8 cellular contexts compared by ENCODE assay signal in the genomic region with DNA sequence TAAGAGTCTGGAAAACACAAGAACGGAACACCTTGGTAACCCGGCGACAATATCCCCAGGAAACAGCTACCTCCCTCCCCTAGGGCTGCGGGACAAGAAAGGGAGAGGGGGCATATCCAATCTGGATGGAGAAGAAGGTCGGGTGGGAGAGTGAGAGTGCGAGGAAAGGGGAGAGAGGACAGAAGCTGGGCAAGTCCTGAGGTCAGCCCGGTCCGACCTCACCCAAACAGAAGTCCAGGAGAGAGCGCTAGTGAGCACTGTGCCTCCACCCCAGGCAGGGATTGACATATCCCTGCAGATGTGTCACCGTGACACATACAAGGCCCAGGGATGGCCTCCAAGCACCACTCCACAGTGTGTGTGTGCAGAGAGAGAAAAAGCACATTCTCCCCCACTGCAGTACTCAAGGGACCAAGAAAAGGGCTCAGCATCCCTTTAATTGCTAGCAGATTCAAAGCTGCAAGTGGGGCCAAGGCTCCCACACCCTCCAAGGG. TPM values are rescaled to one million over a fixed set of nuclear protein-coding genes. Genes with fewer than 3 reads are reported as not detected.
DNase-seq lines count a peak whose midpoint lies in the region; ATAC-seq and TF ChIP-seq lines count a peak whose summit lies in the region.

No MANE protein-coding gene starts in this region.

- POLR2A ChIA-PET in activated CD4-positive, alpha-beta memory T cell treated with anti-CD3 and anti-CD28 coated beads, Interleukin-2, amount 10 ng/mL, durations not matched to agents 7 days and 5 days (lab: Charles Lee), result interaction anchor here (1.5 kb wide), 1 partner anchor 101 kb away, joined by 4 read pairs; a partner anchor contains a TSS

- DNase-seq in GM12864 (ENCODE audit: low read depth), result no peak
- DNase-seq in NCI-H2029 (lab: John Stamatoyannopoulos, UW), result peak; percentile 58
- peak; percentile 43 for DNase-seq in activated CD4-positive, alpha-beta memory T cell treated with anti-CD3 and anti-CD28 coated beads, Interleukin-2, amount 10 ng/mL, durations not matched to agents 7 days and 5 days
- peak; percentile 78 for DNase-seq in fibroblast of pulmonary artery (ENCODE audit: low read depth)
- peak; percentile 69 for DNase-seq in neural crest cell (ENCODE audit: low read depth, low spot score)
- no peak for DNase-seq in cerebellum (ENCODE audit: low spot score)

- H3K9me3 Mint-ChIP-seq in activated CD4-positive, alpha-beta memory T cell treated with anti-CD3 and anti-CD28 coated beads, Interleukin-2, amount 10 ng/mL, durations not matched to agents 7 days and 5 days, result no peaks in the 10 kb centered on the region
- no peaks in the 10 kb centered on the region for H3K9me3 Mint-ChIP-seq in neural crest cell

- peaks cover 7% of the 10 kb centered on the region for H3K4me1 Mint-ChIP-seq in activated CD4-positive, alpha-beta memory T cell treated with anti-CD3 and anti-CD28 coated beads, Interleukin-2, amount 10 ng/mL, durations not matched to agents 7 days and 5 days
- H3K4me1 Mint-ChIP-seq in neural crest cell, result peaks cover 21% of the 10 kb centered on the region

- H3K4me3 ChIP-seq in GM12864 (ENCODE audit: low read depth, low read length) (no peak overlapping the region), fibroblast of pulmonary artery (replicated peaks; ENCODE audit: low read depth, low read length) (peak overlapping the region; percentile 67)

- no peak overlapping the region for H3K27ac ChIP-seq in 22Rv1

- ATAC-seq in GM21619 (IDR thresholded peaks at IDR 0.05; ENCODE audit: unreplicated experiment), result no peak

- CTCF ChIA-PET in activated CD4-positive, alpha-beta memory T cell treated with anti-CD3 and anti-CD28 coated beads, Interleukin-2, amount 10 ng/mL, durations not matched to agents 7 days and 5 days (lab: Charles Lee), result interaction anchor here (0.6 to 3.1 kb wide), 8 partner anchors 103 to 462 kb away, joined by 3 to 29 read pairs (median 5); no protein-coding TSS in a partner anchor

- no peak overlapping the region for H3K4me3 Mint-ChIP-seq in activated CD4-positive, alpha-beta memory T cell treated with anti-CD3 and anti-CD28 coated beads, Interleukin-2, amount 10 ng/mL, durations not matched to agents 7 days and 5 days
- H3K4me3 Mint-ChIP-seq in neural crest cell, result peak overlapping the region; percentile 87

- peak; percentile 75 for TF ChIP-seq CTCF in 22Rv1 (IDR thresholded peaks at IDR 0.05)
- TF ChIP-seq CTCF in GM12864 (IDR thresholded peaks at IDR 0.05; ENCODE audit: low read depth, low read length, missing control alignments), result peak; percentile 80
- TF ChIP-seq CTCF in fibroblast of pulmonary artery (IDR thresholded peaks at IDR 0.05; ENCODE audit: low read length, missing control alignments), result peak; percentile 75
- TF ChIP-seq CTCF in neural crest cell (conservative IDR thresholded peaks at IDR 0.05), result peak; percentile 71

- no peak overlapping the region for H3K27ac Mint-ChIP-seq in activated CD4-positive, alpha-beta memory T cell treated with anti-CD3 and anti-CD28 coated beads, Interleukin-2, amount 10 ng/mL, durations not matched to agents 7 days and 5 days
- H3K27ac Mint-ChIP-seq in neural crest cell (ENCODE audit: unreplicated experiment), result no peak overlapping the region

- H3K36me3 Mint-ChIP-seq in activated CD4-positive, alpha-beta memory T cell treated with anti-CD3 and anti-CD28 coated beads, Interleukin-2, amount 10 ng/mL, durations not matched to agents 7 days and 5 days (ENCODE audit: low read depth), result no peaks in the 10 kb centered on the region
- H3K36me3 Mint-ChIP-seq in neural crest cell (ENCODE audit: low read depth), result no peaks in the 10 kb centered on the region

- peaks cover 23% of the 10 kb centered on the region for H3K27me3 Mint-ChIP-seq in activated CD4-positive, alpha-beta memory T cell treated with anti-CD3 and anti-CD28 coated beads, Interleukin-2, amount 10 ng/mL, durations not matched to agents 7 days and 5 days
- peaks cover 30% of the 10 kb centered on the region for H3K27me3 Mint-ChIP-seq in neural crest cell (ENCODE audit: low read depth)

RNA-seq across cellular contexts. Expression of a gene that starts 3.3 kb away (rescaled TPM):
- total RNA-seq in activated CD4-positive, alpha-beta memory T cell treated with anti-CD3 and anti-CD28 coated beads, Interleukin-2, amount 10 ng/mL, durations not matched to agents 7 days and 5 days, result 1 to 10 TPM; 1.1 to 1.4 TPM
- total RNA-seq in neural crest cell (4.8 and 5.4 TPM in 2 replicates), cerebellum (17.6 TPM)

Comparison
In these comparisons a context has a peak if more than half of its experiments do, and no peak if none do; other contexts are left out.
1. DNase-seq: peak in NCI-H2029 (single experiment), activated CD4-positive, alpha-beta memory T cell treated with anti-CD3 and anti-CD28 coated beads, Interleukin-2, amount 10 ng/mL, durations not matched to agents 7 days and 5 days (single experiment), fibroblast of pulmonary artery (single experiment) and neural crest cell (single experiment); none in GM12864 (single experiment) and cerebellum (single experiment).
2. Peak in every context shown above with its lines, with median percentiles within 50 percentile points of each other: CTCF ChIP-seq.